16 cellular contexts compared by ENCODE assay signal in genomic region chr1:160781129-160781808, GRCh38. TPM values are rescaled to one million over a fixed set of nuclear protein-coding genes. Genes with fewer than 3 reads are reported as not detected.
DNase-seq lines count a peak whose midpoint lies in the region; ATAC-seq and TF ChIP-seq lines count a peak whose summit lies in the region.
"Had no signal": no experiment of that assay in that cellular context is flagged by ENCODE, and none has a peak within 500 bp of the region (broad histone marks: within the 10 kb centered on the region; RNA-seq: fewer than 3 reads in every experiment).

No MANE protein-coding gene starts in this region.

- POLR2A ChIA-PET in activated CD4-positive, alpha-beta memory T cell treated with anti-CD3 and anti-CD28 coated beads, Interleukin-2, amount 10 ng/mL, durations not matched to agents 7 days and 5 days (lab: Charles Lee) = interaction anchor here (1.3 to 3.9 kb wide), 5 partner anchors 14 to 65 kb away, joined by 3 to 45 read pairs (median 6); partner anchors contain the start of genes LY9 and SLAMF7
- POLR2A ChIA-PET in activated CD4-positive, alpha-beta memory T cell treated with anti-CD3 and anti-CD28 coated beads for 36 hours (lab: Charles Lee) = interaction anchor here (0.9 to 3.4 kb wide), 3 partner anchors 16 to 74 kb away, joined by 3 to 23 read pairs (median 4); partner anchors contain the start of gene LY9

- ATAC-seq in T-helper 17 cell (no peak), GM18498 (IDR thresholded peaks at IDR 0.05; ENCODE audit: unreplicated experiment) (no peak)
- no peak for ATAC-seq in activated T-cell treated with anti-CD3 and anti-CD28 coated beads, Interleukin-2, amount 50 U/mL, for 4 hours

- peak overlapping the region; percentile 85 for H3K27ac Mint-ChIP-seq in activated CD4-positive, alpha-beta memory T cell treated with anti-CD3 and anti-CD28 coated beads, Interleukin-2, amount 10 ng/mL, durations not matched to agents 7 days and 5 days
- no peak overlapping the region for H3K27ac Mint-ChIP-seq in activated CD4-positive, alpha-beta memory T cell treated with anti-CD3 and anti-CD28 coated beads for 36 hours
- H3K27ac Mint-ChIP-seq in T-helper 17 cell = peak overlapping the region; percentile 87

- intact Hi-C loops in activated CD4-positive, alpha-beta memory T cell treated with anti-CD3 and anti-CD28 coated beads for 36 hours (cut with micrococcal nuclease) = loop anchor here (2.0 kb wide), 1 partner anchor 170 kb away; no protein-coding TSS in a partner anchor
- intact Hi-C loops in stomach (cut with DNase I; ENCODE audit: low total_unique reads) = no loop called here

- 23 to 52% (median 41%) methylated on average over 6 to 8 of the region's 8 CpGs for WGBS in stomach, 5 donors

- H3K4me1 ChIP-seq in stomach = peaks cover 8 to 26% (median 11%) of the 10 kb centered on the region in 4 donors
- H3K4me1 ChIP-seq: testis had no signal

- H3K9me3 Mint-ChIP-seq in activated CD4-positive, alpha-beta memory T cell treated with anti-CD3 and anti-CD28 coated beads, Interleukin-2, amount 10 ng/mL, durations not matched to agents 7 days and 5 days = no peaks in the 10 kb centered on the region
- H3K9me3 Mint-ChIP-seq in activated CD4-positive, alpha-beta memory T cell treated with anti-CD3 and anti-CD28 coated beads for 36 hours = no peaks in the 10 kb centered on the region
- no peaks in the 10 kb centered on the region for H3K9me3 Mint-ChIP-seq in activated T-cell treated with anti-CD3 and anti-CD28 coated beads, Interleukin-2, amount 50 U/mL, for 4 hours
- H3K9me3 Mint-ChIP-seq: activated naive CD4-positive, alpha-beta T cell treated with anti-CD3 and anti-CD28 coated beads, Interleukin-2, amount 50 U/mL, for 72 hours had no signal

- H3K9me3 ChIP-seq in T-helper 17 cell (ENCODE audit: control insufficient read depth, low read length, poor library complexity, severe bottlenecking) (no peaks in the 10 kb centered on the region), stomach (no peaks in the 10 kb centered on the region)
- H3K9me3 ChIP-seq: testis had no signal

- TF ChIP-seq POLR2A in stomach (IDR thresholded peaks at IDR 0.05) = no peak

- TF ChIP-seq CTCF in stomach (IDR thresholded peaks at IDR 0.05) = no peak

- H3K4me1 Mint-ChIP-seq in activated CD4-positive, alpha-beta memory T cell treated with anti-CD3 and anti-CD28 coated beads, Interleukin-2, amount 10 ng/mL, durations not matched to agents 7 days and 5 days = peaks cover 26% of the 10 kb centered on the region
- peaks cover 24% of the 10 kb centered on the region for H3K4me1 Mint-ChIP-seq in activated CD4-positive, alpha-beta memory T cell treated with anti-CD3 and anti-CD28 coated beads for 36 hours (ENCODE audit: low read depth)
- peaks cover 18% of the 10 kb centered on the region for H3K4me1 Mint-ChIP-seq in T-helper 17 cell
- peaks cover 20% of the 10 kb centered on the region for H3K4me1 Mint-ChIP-seq in activated T-cell treated with anti-CD3 and anti-CD28 coated beads, Interleukin-2, amount 50 U/mL, for 4 hours (ENCODE audit: low read depth)

- H3K36me3 Mint-ChIP-seq in activated CD4-positive, alpha-beta memory T cell treated with anti-CD3 and anti-CD28 coated beads, Interleukin-2, amount 10 ng/mL, durations not matched to agents 7 days and 5 days (ENCODE audit: low read depth) = no peaks in the 10 kb centered on the region
- no peaks in the 10 kb centered on the region for H3K36me3 Mint-ChIP-seq in activated CD4-positive, alpha-beta memory T cell treated with anti-CD3 and anti-CD28 coated beads for 36 hours
- no peaks in the 10 kb centered on the region for H3K36me3 Mint-ChIP-seq in T-helper 17 cell (ENCODE audit: low read depth)
- H3K36me3 Mint-ChIP-seq in activated T-cell treated with anti-CD3 and anti-CD28 coated beads, Interleukin-2, amount 50 U/mL, for 4 hours (ENCODE audit: insufficient read depth) = no peaks in the 10 kb centered on the region
- H3K36me3 Mint-ChIP-seq: activated naive CD4-positive, alpha-beta T cell treated with anti-CD3 and anti-CD28 coated beads, Interleukin-2, amount 50 U/mL, for 72 hours had no signal

- no peaks in the 10 kb centered on the region for H3K27me3 ChIP-seq in stomach
- H3K27me3 ChIP-seq: testis had no signal

- H3K27me3 Mint-ChIP-seq in activated CD4-positive, alpha-beta memory T cell treated with anti-CD3 and anti-CD28 coated beads, Interleukin-2, amount 10 ng/mL, durations not matched to agents 7 days and 5 days = peaks cover 9% of the 10 kb centered on the region
- H3K27me3 Mint-ChIP-seq in activated CD4-positive, alpha-beta memory T cell treated with anti-CD3 and anti-CD28 coated beads for 36 hours = no peaks in the 10 kb centered on the region
- no peaks in the 10 kb centered on the region for H3K27me3 Mint-ChIP-seq in T-helper 17 cell
- no peaks in the 10 kb centered on the region for H3K27me3 Mint-ChIP-seq in activated T-cell treated with anti-CD3 and anti-CD28 coated beads, Interleukin-2, amount 50 U/mL, for 4 hours (ENCODE audit: low read depth)

- H3K4me3 Mint-ChIP-seq in activated CD4-positive, alpha-beta memory T cell treated with anti-CD3 and anti-CD28 coated beads, Interleukin-2, amount 10 ng/mL, durations not matched to agents 7 days and 5 days = no peak overlapping the region
- no peak overlapping the region for H3K4me3 Mint-ChIP-seq in activated CD4-positive, alpha-beta memory T cell treated with anti-CD3 and anti-CD28 coated beads for 36 hours
- H3K4me3 Mint-ChIP-seq in T-helper 17 cell = peak overlapping the region; percentile 81
- no peak overlapping the region for H3K4me3 Mint-ChIP-seq in activated T-cell treated with anti-CD3 and anti-CD28 coated beads, Interleukin-2, amount 50 U/mL, for 4 hours

- H3K4me3 ChIP-seq in stomach = no peak overlapping the region
- H3K4me3 ChIP-seq: testis had no signal

- no peak for TF ChIP-seq EP300 in stomach (IDR thresholded peaks at IDR 0.05)

- peak overlapping the region; percentile 80 to 93 (median 86) for H3K27ac ChIP-seq in stomach
- H3K27ac ChIP-seq: RWPE1, testis had no signal

- no peak for DNase-seq in activated CD4-positive, alpha-beta memory T cell treated with anti-CD3 and anti-CD28 coated beads, Interleukin-2, amount 10 ng/mL, durations not matched to agents 7 days and 5 days
- no peak for DNase-seq in activated CD4-positive, alpha-beta memory T cell treated with anti-CD3 and anti-CD28 coated beads for 36 hours
- DNase-seq in T-helper 17 cell (no peak), kidney tubule cell (ENCODE audit: low spot score) (peak; percentile 6), stomach (peak; percentile 83), AG08396 (ENCODE audit: low spot score) (no peak)
- no peak for DNase-seq in activated T-cell treated with anti-CD3 and anti-CD28 coated beads, Interleukin-2, amount 50 U/mL, for 4 hours
- DNase-seq: hippocampal formation; NCI-H1436 treated with DMSO at 0.1 percent for 48 hours; stimulated activated CD4-positive, alpha-beta T cell treated with anti-CD3 and anti-CD28 coated beads, Interleukin-1b, Interleukin-23, amount 100 ng/mL, for 48 hours; testis had no signal

- CTCF ChIA-PET in activated CD4-positive, alpha-beta memory T cell treated with anti-CD3 and anti-CD28 coated beads, Interleukin-2, amount 10 ng/mL, durations not matched to agents 7 days and 5 days (lab: Charles Lee) = interaction anchor here (0.6 to 7.4 kb wide), 14 partner anchors 8 to 463 kb away, joined by 3 to 84 read pairs (median 5); partner anchors contain the start of genes ITLN2 and LY9
- CTCF ChIA-PET in activated CD4-positive, alpha-beta memory T cell treated with anti-CD3 and anti-CD28 coated beads for 36 hours (lab: Charles Lee) = interaction anchor here (0.6 to 10.4 kb wide), 24 partner anchors 8 to 458 kb away, joined by 3 to 154 read pairs (median 6); partner anchors contain the start of genes ITLN2 and LY9

- H3K36me3 ChIP-seq in stomach = no peaks in the 10 kb centered on the region

RNA-seq across cellular contexts. Expression of gene LY9, which starts 14.7 kb away (rescaled TPM):
- 10 to 100 TPM; 46.4 to 49.9 TPM for total RNA-seq in activated CD4-positive, alpha-beta memory T cell treated with anti-CD3 and anti-CD28 coated beads, Interleukin-2, amount 10 ng/mL, durations not matched to agents 7 days and 5 days
- total RNA-seq in activated CD4-positive, alpha-beta memory T cell treated with anti-CD3 and anti-CD28 coated beads for 36 hours = 1 to 10 TPM; 4.8 to 4.9 TPM
- 100 to 1,000 TPM in 1 of 2 donors, 10 to 100 TPM in 1; 96.6 to 124 TPM for total RNA-seq in T-helper 17 cell
- total RNA-seq in stomach = 1 to 10 TPM in 3 of 5 donors, not detected in 2; 1.3 to 7.5 (median 1.7) TPM
- 1 to 10 TPM in 1 of 3 donors, under 1 TPM in 2; 0.25 to 1.1 (median 0.63) TPM for polyA plus RNA-seq in stomach
- total RNA-seq in activated T-cell treated with anti-CD3 and anti-CD28 coated beads, Interleukin-2, amount 50 U/mL, for 4 hours = 10 to 100 TPM in 2 of 3 donors, 1 to 10 TPM in 1; 8.9 to 21.4 (median 16.5) TPM
- polyA plus RNA-seq: AG04450, neural cell had no signal

RNA-seq across cellular contexts. Expression of gene SLAMF7, which starts 42.2 kb away (rescaled TPM):
- total RNA-seq in activated CD4-positive, alpha-beta memory T cell treated with anti-CD3 and anti-CD28 coated beads, Interleukin-2, amount 10 ng/mL, durations not matched to agents 7 days and 5 days = 10 to 100 TPM; 13.7 to 15.3 TPM
- 10 to 100 TPM; 11.4 to 15.9 TPM for total RNA-seq in activated CD4-positive, alpha-beta memory T cell treated with anti-CD3 and anti-CD28 coated beads for 36 hours
- 1 to 10 TPM; 3.1 to 3.9 TPM for total RNA-seq in T-helper 17 cell
- total RNA-seq in stomach = 1 to 10 TPM in 2 of 5 donors, under 1 TPM in 2, not detected in 1; 0.45 to 4.2 (median 1.3) TPM
- polyA plus RNA-seq in stomach = 1 to 10 TPM; 1.3 to 3.7 (median 2.1) TPM
- 10 to 100 TPM; 44.1 to 80.5 (median 71.7) TPM for total RNA-seq in activated T-cell treated with anti-CD3 and anti-CD28 coated beads, Interleukin-2, amount 50 U/mL, for 4 hours
- polyA plus RNA-seq: AG04450, neural cell had no signal

Comparison
In these comparisons a context has a peak if more than half of its experiments do, and no peak if none do; other contexts are left out.
1. DNase-seq: peak in kidney tubule cell (single experiment) and stomach (single experiment); none in activated CD4-positive, alpha-beta memory T cell treated with anti-CD3 and anti-CD28 coated beads, Interleukin-2, amount 10 ng/mL, durations not matched to agents 7 days and 5 days (single experiment), activated CD4-positive, alpha-beta memory T cell treated with anti-CD3 and anti-CD28 coated beads for 36 hours (single experiment), T-helper 17 cell (0 of 3), activated T-cell treated with anti-CD3 and anti-CD28 coated beads, Interleukin-2, amount 50 U/mL, for 4 hours (single experiment) and AG08396 (single experiment).